27 cellular contexts compared by ENCODE assay signal in the genomic region with DNA sequence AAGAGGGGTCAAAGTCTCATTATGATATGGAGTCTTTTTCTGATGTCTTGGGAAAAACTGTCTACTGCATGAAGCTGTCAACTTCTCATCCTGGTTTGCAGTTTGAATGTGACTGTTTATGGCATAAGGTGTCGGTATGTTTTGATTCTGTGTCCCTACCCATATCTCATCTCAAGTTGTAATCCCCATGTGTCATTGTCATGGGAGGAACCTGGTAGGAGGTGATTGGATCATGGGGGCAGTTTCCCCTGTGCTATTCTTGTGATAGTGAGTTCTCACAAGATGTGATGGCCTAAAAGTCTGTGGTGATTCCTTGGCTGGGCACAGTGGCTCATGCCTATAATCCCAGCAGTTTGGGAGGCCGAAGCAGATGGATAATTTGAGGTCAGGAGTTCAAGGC. TPM values are rescaled to one million over a fixed set of nuclear protein-coding genes. Genes with fewer than 3 reads are reported as not detected.
"Had no signal": no experiment of that assay in that cellular context is flagged by ENCODE, and none has a peak within 500 bp of the region (broad histone marks: within the 10 kb centered on the region; RNA-seq: fewer than 3 reads in every experiment).

No MANE protein-coding gene starts in this region.

- H3K4me1 ChIP-seq: parathyroid adenoma, psoas muscle, right lobe of liver, sigmoid colon, suprapubic skin, testis, transverse colon, upper lobe of right lung, uterus had no signal

- H3K9me3 ChIP-seq: ovary, psoas muscle, right lobe of liver, sigmoid colon, suprapubic skin, testis, tibial artery, transverse colon, upper lobe of right lung, uterus had no signal

- H3K9ac ChIP-seq: parathyroid adenoma had no signal

- H3K36me3 ChIP-seq: ovary, right lobe of liver, sigmoid colon, suprapubic skin, tibial artery, transverse colon, upper lobe of right lung, uterus had no signal

- DNase-seq: naive thymus-derived CD8-positive, alpha-beta T cell; nephron progenitor cell; occipital lobe; ovary; posterior cingulate gyrus; psoas muscle; right cardiac atrium; right lobe of liver; sigmoid colon; small intestine; stimulated activated CD4-positive, alpha-beta T cell treated with anti-CD3 and anti-CD28 coated beads, Interleukin-15, amount 100 ng/mL, for 24 hours; stimulated activated CD4-positive, alpha-beta T cell treated with anti-CD3 and anti-CD28 coated beads, Interleukin-2, amount 100 ng/mL, for 24 hours; stimulated activated CD4-positive, alpha-beta T cell treated with anti-CD3 and anti-CD28 coated beads, Interleukin-2, amount 100 ng/mL, for 48 hours; stimulated activated CD4-positive, alpha-beta T cell treated with anti-CD3 and anti-CD28 coated beads, Interleukin-4, amount 100 ng/mL, for 24 hours; stimulated activated naive CD4-positive, alpha-beta T cell; stimulated activated naive CD8-positive, alpha-beta T cell treated with anti-CD3 and anti-CD28 coated beads, Interleukin-15, amount 100 ng/mL, for 72 hours; stimulated activated naive CD8-positive, alpha-beta T cell treated with anti-CD3 and anti-CD28 coated beads, Interleukin-15, Interleukin-2, amounts not matched to agents 100 U/mL and 50 U/mL, for 24 hours; substantia nigra; testis; tibial artery; transverse colon; upper lobe of right lung; uterus had no signal

- H3K27me3 ChIP-seq: ovary, right lobe of liver, sigmoid colon, suprapubic skin, testis, tibial artery, transverse colon, upper lobe of right lung, uterus had no signal

- H3K27ac ChIP-seq: ovary, parathyroid adenoma, psoas muscle, right lobe of liver, sigmoid colon, suprapubic skin, testis, tibial artery, transverse colon, upper lobe of right lung, uterus had no signal

- H3K79me2 ChIP-seq: parathyroid adenoma had no signal

- H2AFZ ChIP-seq: parathyroid adenoma had no signal

- ATAC-seq: naive thymus-derived CD8-positive, alpha-beta T cell; natural killer cell treated with Interleukin-12 subunit alpha and Interleukin-12 subunit beta and Interleukin-15 and Interleukin-18, amount 100 ng/mL, for 72 hours; psoas muscle; right cardiac atrium; right lobe of liver; stimulated activated memory B cell treated with anti-CD40 and anti-IgM and Interleukin-4, amounts not matched to agents 10 μg/mL and 1 μg/mL and 100 μg/mL, for 72 hours; stimulated activated naive CD8-positive, alpha-beta T cell treated with anti-CD3 and anti-CD28 coated beads, Interleukin-15, amount 100 ng/mL, for 72 hours; stimulated activated naive CD8-positive, alpha-beta T cell treated with anti-CD3 and anti-CD28 coated beads, Interleukin-15, Interleukin-2, amounts not matched to agents 100 U/mL and 50 U/mL, for 24 hours; upper lobe of right lung had no signal

- FAIRE-seq: small intestine had no signal

- H3K4me3 ChIP-seq: ovary, psoas muscle, right lobe of liver, sigmoid colon, suprapubic skin, testis, tibial artery, transverse colon, upper lobe of right lung, uterus had no signal

RNA-seq across cellular contexts. Expression of gene MRAP2, which starts 47.6 kb away (rescaled TPM):
- total RNA-seq: naive thymus-derived CD8-positive, alpha-beta T cell; natural killer cell treated with Interleukin-12 subunit alpha and Interleukin-12 subunit beta and Interleukin-15 and Interleukin-18, amount 100 ng/mL, for 72 hours had no signal
- polyA plus RNA-seq: naive thymus-derived CD8-positive, alpha-beta T cell had no signal
